In genomic region chr16:67967956-67968439, GRCh38 we compare ENCODE assay signal across 8 cellular contexts. TPM values are rescaled to one million over a fixed set of nuclear protein-coding genes. Genes with fewer than 3 reads are reported as not detected.
DNase-seq lines count a peak whose midpoint lies in the region; ATAC-seq and TF ChIP-seq lines count a peak whose summit lies in the region.

No MANE protein-coding gene starts in this region.

- no peaks in the 10 kb centered on the region for H3K36me3 ChIP-seq in Peyer's patch

- peak overlapping the region; percentile 78 to 95 (median 92) for H3K4me3 ChIP-seq in Peyer's patch

- no peaks in the 10 kb centered on the region for H3K9me3 ChIP-seq in Peyer's patch

- ATAC-seq in HG02970 (IDR thresholded peaks at IDR 0.05; ENCODE audit: low FRiP score, unreplicated experiment), result peak; percentile 15

- peak overlapping the region; percentile 88 to 96 (median 94) for H3K27ac ChIP-seq in Peyer's patch

- peaks cover 0 to 40% (median 7%) of the 10 kb centered on the region in 4 donors for H3K4me1 ChIP-seq in Peyer's patch

- no peak for TF ChIP-seq CTCF in Peyer's patch (IDR thresholded peaks at IDR 0.05)

- peak; percentile 60 for DNase-seq in activated CD4-positive, alpha-beta T cell treated with anti-CD3 and anti-CD28 coated beads for 48 hours
- no peak for DNase-seq in activated CD4-positive, alpha-beta T cell treated with anti-CD3 and anti-CD28 coated beads, Interleukin-2, amount 50 U/mL, for 4 hours
- DNase-seq in Peyer's patch (no peak), T47D (ENCODE audit: low read depth in 1 of 2, low spot score in 1 of 2) (peak; percentile 48 to 76), iris pigment epithelial cell (ENCODE audit: low read depth) (peak; percentile 36), NCI-H2081 (lab: John Stamatoyannopoulos, UW) (no peak)
- peak; percentile 24 for DNase-seq in stimulated activated CD8-positive, alpha-beta memory T cell treated with anti-CD3 and anti-CD28 coated beads, Interleukin-4, amount 100 ng/mL, for 24 hours (ENCODE audit: low read depth)

- no peak for TF ChIP-seq POLR2A in Peyer's patch (IDR thresholded peaks at IDR 0.05)

- in situ Hi-C loops in T47D (cut with HindIII; ENCODE audit: low pct_unique_long_range_greater_than_20kb, low sequenced_read_pairs), result no loop called here

- no peaks in the 10 kb centered on the region for H3K27me3 ChIP-seq in Peyer's patch

RNA-seq across cellular contexts. Expression of gene SLC12A4, which starts 0.4 kb away (rescaled TPM):
- 10 to 100 TPM; 10.7 to 83.3 (median 33.6) TPM for total RNA-seq in Peyer's patch

RNA-seq across cellular contexts. Expression of gene DPEP3, which starts 12.3 kb away (rescaled TPM):
- not detected for total RNA-seq in Peyer's patch

RNA-seq across cellular contexts. Expression of gene LCAT, which starts 24.1 kb away (rescaled TPM):
- 10 to 100 TPM in 1 of 4 donors, 1 to 10 TPM in 3; 3.6 to 19.0 (median 4.6) TPM for total RNA-seq in Peyer's patch

RNA-seq across cellular contexts. Expression of gene DPEP2, which starts 31.3 kb away (rescaled TPM):
- 10 to 100 TPM in 2 of 4 donors, 1 to 10 TPM in 2; 1.1 to 12.4 (median 6.6) TPM for total RNA-seq in Peyer's patch

RNA-seq across cellular contexts. Expression of gene PSMB10, which starts 31.3 kb away (rescaled TPM):
- 100 to 1,000 TPM in 1 of 4 donors, 10 to 100 TPM in 3; 62.0 to 106 (median 79.9) TPM for total RNA-seq in Peyer's patch

Comparison
In these comparisons a context has a peak if more than half of its experiments do, and no peak if none do; other contexts are left out.
1. DNase-seq: peak in activated CD4-positive, alpha-beta T cell treated with anti-CD3 and anti-CD28 coated beads for 48 hours (single experiment), T47D (2 of 2), iris pigment epithelial cell (single experiment) and stimulated activated CD8-positive, alpha-beta memory T cell treated with anti-CD3 and anti-CD28 coated beads, Interleukin-4, amount 100 ng/mL, for 24 hours (single experiment); none in activated CD4-positive, alpha-beta T cell treated with anti-CD3 and anti-CD28 coated beads, Interleukin-2, amount 50 U/mL, for 4 hours (0 of 2), Peyer's patch (0 of 3) and NCI-H2081 (0 of 2).